In the genomic region with DNA sequence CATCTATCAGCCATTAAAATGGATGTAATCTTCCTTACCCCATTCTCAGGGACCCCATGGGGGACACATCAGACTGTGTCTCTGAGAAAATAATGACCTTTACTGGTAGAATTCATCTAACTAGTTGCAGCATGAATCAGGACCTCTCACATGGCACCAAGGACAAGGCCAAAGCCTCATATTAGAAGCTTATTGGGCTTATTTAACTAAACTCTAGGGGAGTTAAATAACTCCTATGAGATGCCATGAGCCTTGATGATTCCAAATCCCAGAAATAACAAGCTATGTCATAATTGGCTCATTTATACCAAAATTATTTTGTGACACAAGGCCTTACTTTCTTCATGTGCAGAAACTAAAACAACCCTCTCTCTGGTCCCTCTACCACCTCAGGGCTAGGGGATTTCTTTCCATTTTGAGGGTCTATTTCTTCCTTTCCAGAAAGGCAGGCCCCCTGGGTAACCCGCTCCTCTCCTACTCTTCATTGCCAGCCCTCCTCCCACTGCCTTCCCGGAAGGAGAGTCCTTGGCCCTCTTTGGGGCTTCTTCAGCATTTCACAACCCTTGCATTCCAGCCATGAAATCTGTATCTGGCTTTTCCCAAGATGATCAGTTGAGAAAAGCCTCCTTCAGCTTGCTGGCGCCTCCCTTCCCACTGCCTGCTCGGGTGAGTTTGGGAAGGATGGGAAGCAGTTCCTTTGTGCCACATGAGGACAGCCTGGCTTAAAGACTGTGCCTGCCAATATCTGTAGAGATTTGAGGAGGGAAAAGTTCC, we compare ENCODE assay signal across 13 cellular contexts. TPM values are rescaled to one million over a fixed set of nuclear protein-coding genes. Genes with fewer than 3 reads are reported as not detected.
DNase-seq lines count a peak whose midpoint lies in the region; ATAC-seq and TF ChIP-seq lines count a peak whose summit lies in the region.
"Had no signal": no experiment of that assay in that cellular context is flagged by ENCODE, and none has a peak within 500 bp of the region (broad histone marks: within the 10 kb centered on the region; RNA-seq: fewer than 3 reads in every experiment).

No MANE protein-coding gene starts in this region.

- no peak overlapping the region for H3K4me3 ChIP-seq in skeletal muscle tissue (ENCODE audit: low read length in 3 of 3)
- no peak overlapping the region for H3K4me3 ChIP-seq in OCI-LY7 (ENCODE audit: low read depth, low read length, poor library complexity, severe bottlenecking)
- H3K4me3 ChIP-seq in H7 (ENCODE audit: insufficient read depth, low read depth, low read length), result no peak overlapping the region
- H3K4me3 ChIP-seq: GM23338, right lobe of liver had no signal

- H3K9me3 ChIP-seq in skeletal muscle tissue (ENCODE audit: control insufficient read depth in 3 of 3, low read length in 3 of 3) (no peaks in the 10 kb centered on the region), OCI-LY7 (ENCODE audit: low read length) (no peaks in the 10 kb centered on the region)
- H3K9me3 ChIP-seq: right lobe of liver had no signal

- no peak overlapping the region for H2AFZ ChIP-seq in OCI-LY7 (ENCODE audit: low read length)
- H2AFZ ChIP-seq: GM23338 had no signal

- no peaks in the 10 kb centered on the region for H3K79me2 ChIP-seq in OCI-LY7 (ENCODE audit: insufficient read depth, low read depth, low read length)

- BruUV-seq in OCI-LY7 (replicated peaks; lab: Mats Ljungman, UMichigan), result no TSS peak

- H3K9ac ChIP-seq in skeletal muscle tissue (ENCODE audit: low read depth in 1 of 3, low read length in 3 of 3), result peak overlapping the region in 1 of 3 donors; percentile 41

- H3K4me2 ChIP-seq in OCI-LY7 (ENCODE audit: low read length), result no peak overlapping the region
- H3K4me2 ChIP-seq: GM23338 had no signal

- no peaks in the 10 kb centered on the region for H3K27me3 ChIP-seq in skeletal muscle tissue (ENCODE audit: control insufficient read depth in 3 of 3, insufficient read depth in 3 of 3, low read length in 3 of 3)
- H3K27me3 ChIP-seq in H7 (ENCODE audit: control insufficient read depth, insufficient read depth, low read length), result no peaks in the 10 kb centered on the region
- H3K27me3 ChIP-seq: right lobe of liver had no signal

- no peak for TF ChIP-seq CTCF in OCI-LY7 (conservative IDR thresholded peaks at IDR 0.05; ENCODE audit: low read length)

- DNase-seq in AG08396 (ENCODE audit: low spot score) (peak; percentile 59), dedifferentiated amniotic fluid mesenchymal stem cell (ENCODE audit: extremely low spot score) (peak; percentile 40), iris pigment epithelial cell (ENCODE audit: low read depth) (peak; percentile 59), OCI-LY7 (ENCODE audit: low spot score) (no peak), HUDEP-2 (lab: John Stamatoyannopoulos, UW; ENCODE audit: unreplicated experiment in 76 of 76) (no peak), H7 (no peak)
- DNase-seq: activated CD4-positive, CD25-positive, alpha-beta regulatory T cell treated with anti-CD3 and anti-CD28 coated beads, Interleukin-2, amount 50 U/mL, for 72 hours; activated T-cell treated with anti-CD3 and anti-CD28 coated beads, Interleukin-2, amount 50 U/mL, for 1 hour; amygdala; right lobe of liver had no signal

- peaks cover 68 to 80% (median 73%) of the 10 kb centered on the region in 3 donors for H3K4me1 ChIP-seq in skeletal muscle tissue (ENCODE audit: control insufficient read depth in 3 of 3, insufficient read depth in 3 of 3, low read length in 3 of 3)
- H3K4me1 ChIP-seq in OCI-LY7 (ENCODE audit: insufficient read depth, low read length, poor library complexity, severe bottlenecking), result no peaks in the 10 kb centered on the region

- intact Hi-C loops in OCI-LY7 (cut with micrococcal nuclease; ENCODE audit: unreplicated experiment), result no loop called here

- CTCF ChIA-PET in OCI-LY7 (lab: Charles Lee; ENCODE audit: unreplicated experiment), result no interaction called here

- H3K36me3 ChIP-seq in skeletal muscle tissue (ENCODE audit: control insufficient read depth in 3 of 3, insufficient read depth in 3 of 3, low read length in 3 of 3) (peaks cover 0 to 18% (median 6%) of the 10 kb centered on the region in 3 donors), OCI-LY7 (ENCODE audit: insufficient read depth, low read length) (no peaks in the 10 kb centered on the region), H7 (replicated peaks; ENCODE audit: control insufficient read depth, insufficient read depth, low read length) (peaks cover 2% of the 10 kb centered on the region)

- POLR2A ChIA-PET in OCI-LY7 (lab: Charles Lee), result interaction anchor here (0.6 to 0.7 kb wide), 2 partner anchors 20 to 23 kb away, joined by 4 to 5 read pairs; no protein-coding TSS in a partner anchor

- ATAC-seq in GM21381 (IDR thresholded peaks at IDR 0.05; ENCODE audit: unreplicated experiment), result no peak
- ATAC-seq: GM23338, right lobe of liver had no signal

- no peaks in the 10 kb centered on the region for H4K20me1 ChIP-seq in OCI-LY7 (ENCODE audit: insufficient read depth, low read length)

- no peaks in the 10 kb centered on the region for H3K9me2 ChIP-seq in OCI-LY7 (ENCODE audit: insufficient read depth, low read length)

- H3K27ac ChIP-seq in skeletal muscle tissue (ENCODE audit: low read depth, low read length) (peak overlapping the region; percentile 73), OCI-LY7 (ENCODE audit: low read depth, low read length, poor library complexity, severe bottlenecking) (no peak overlapping the region)
- H3K27ac ChIP-seq: right lobe of liver had no signal

RNA-seq across cellular contexts. Expression of a gene that starts 41.8 kb away (rescaled TPM):
- total RNA-seq in skeletal muscle tissue, result 44.4 TPM
- total RNA-seq in OCI-LY7 (2014; rRNA removed; shearing (Covaris generic)), result 54.2 and 67.3 TPM in 2 replicates
- total RNA-seq in OCI-LY7 (2022), result 73.1 and 92.1 TPM in 2 replicates
- 43.5 and 46.4 TPM in 2 replicates for total RNA-seq in H7 (2014; rRNA removed; shearing (Covaris generic))

Comparison
In these comparisons a context has a peak if more than half of its experiments do, and no peak if none do; other contexts are left out.
1. DNase-seq: peak in AG08396 (single experiment), dedifferentiated amniotic fluid mesenchymal stem cell (single experiment) and iris pigment epithelial cell (single experiment); none in OCI-LY7 (single experiment), HUDEP-2 (0 of 76) and H7 (single experiment).